ENCODE assay signal across 24 cellular contexts in genomic region chr5:158720316-158720715, GRCh38.
DNase-seq lines count a peak whose midpoint lies in the region; ATAC-seq and TF ChIP-seq lines count a peak whose summit lies in the region.
"Had no signal": no experiment of that assay in that cellular context is flagged by ENCODE, and none has a peak within 500 bp of the region (broad histone marks: within the 10 kb centered on the region; RNA-seq: fewer than 3 reads in every experiment).

No MANE protein-coding gene starts in this region.

- no peak overlapping the region for H3K18ac ChIP-seq in neuronal stem cell (ENCODE audit: low read length)

- H3K23ac ChIP-seq in neuronal stem cell (ENCODE audit: low read depth, low read length, poor library complexity) = no peak overlapping the region

- TF ChIP-seq EP300 in gastroesophageal sphincter (IDR thresholded peaks at IDR 0.05) = no peak

- no peak overlapping the region for H4K8ac ChIP-seq in neuronal stem cell (ENCODE audit: low read depth, low read length)

- WGBS in gastroesophageal sphincter (ENCODE audit: low coverage in 1 of 2), 2 donors = 10 to 16% methylated on average over 1 of the region's 1 CpG
- WGBS in neuronal stem cell (ENCODE audit: extremely low coverage in 2 of 2, insufficient read length in 2 of 2, insufficient replicate concordance in 1 of 2), 2 donors = no CpG with 5 or more reads among the region's 1 CpG

- peak overlapping the region; percentile 49 to 61 for H3K27ac ChIP-seq in ascending aorta
- H3K27ac ChIP-seq in osteoblast (ENCODE audit: low read depth, low read length) = peak overlapping the region; percentile 82
- no peak overlapping the region for H3K27ac ChIP-seq in gastroesophageal sphincter
- H3K27ac ChIP-seq in neuronal stem cell (replicated peaks; ENCODE audit: low read length) = no peak overlapping the region
- H3K27ac ChIP-seq: A549, PC-9, SJCRH30 had no signal

- H4K91ac ChIP-seq in neuronal stem cell (ENCODE audit: low read depth, low read length, poor library complexity) = no peak overlapping the region

- no peak overlapping the region for H2BK120ac ChIP-seq in neuronal stem cell (ENCODE audit: low read depth, low read length)

- no peaks in the 10 kb centered on the region for H4K20me1 ChIP-seq in osteoblast (ENCODE audit: insufficient read depth, low read length)

- no peak for TF ChIP-seq POLR2A in gastroesophageal sphincter (IDR thresholded peaks at IDR 0.05)

- H3K27me3 ChIP-seq in ascending aorta = no peaks in the 10 kb centered on the region
- no peaks in the 10 kb centered on the region for H3K27me3 ChIP-seq in osteoblast (ENCODE audit: insufficient read depth, low read length)
- H3K27me3 ChIP-seq in gastroesophageal sphincter = peaks cover 4% of the 10 kb centered on the region
- H3K27me3 ChIP-seq in neuronal stem cell (ENCODE audit: control insufficient read depth in 3 of 3, insufficient read depth in 3 of 3, low read depth in 1 of 3, low read length in 3 of 3) = no peaks in the 10 kb centered on the region
- H3K27me3 ChIP-seq: MG63, SJCRH30 had no signal

- no peak for TF ChIP-seq CTCF in ascending aorta (IDR thresholded peaks at IDR 0.05)
- TF ChIP-seq CTCF in osteoblast (IDR thresholded peaks at IDR 0.05; ENCODE audit: extremely low read depth, low read depth, low read length) = no peak
- TF ChIP-seq CTCF in gastroesophageal sphincter (IDR thresholded peaks at IDR 0.05) = no peak

- H3K4me2 ChIP-seq in osteoblast (ENCODE audit: insufficient read depth, low read length) (no peak overlapping the region), neuronal stem cell (ENCODE audit: insufficient read depth, low read length, poor library complexity, severe bottlenecking) (no peak overlapping the region)
- H3K4me2 ChIP-seq: A549, PC-9 had no signal

- H2BK5ac ChIP-seq in neuronal stem cell (ENCODE audit: low read length) = no peak overlapping the region

- peaks cover 0 to 24% of the 10 kb centered on the region in 2 donors for H3K4me1 ChIP-seq in ascending aorta
- peaks cover 34% of the 10 kb centered on the region for H3K4me1 ChIP-seq in osteoblast (ENCODE audit: insufficient read depth, low read length)
- peaks cover 0 to 3% (median 0%) of the 10 kb centered on the region in 3 donors for H3K4me1 ChIP-seq in gastroesophageal sphincter
- H3K4me1 ChIP-seq in neuronal stem cell (ENCODE audit: control insufficient read depth in 2 of 2, insufficient read depth in 1 of 2, low read depth in 1 of 2, low read length in 2 of 2) = peaks cover 0 to 10% of the 10 kb centered on the region in 2 donors
- H3K4me1 ChIP-seq: Caco-2, SJCRH30 had no signal

- intact Hi-C loops in ascending aorta (cut with DNase I) = no loop called here

- no peak for ATAC-seq in gastroesophageal sphincter
- ATAC-seq in HG02759 (IDR thresholded peaks at IDR 0.05; ENCODE audit: unreplicated experiment) = no peak
- ATAC-seq: A549; CD8-positive, alpha-beta T cell; Right ventricle myocardium inferior; SK-N-SH treated with all-trans-retinoic acid at 6 μM for 48 hours had no signal

- no peaks in the 10 kb centered on the region for H3K79me1 ChIP-seq in neuronal stem cell (ENCODE audit: low read depth, low read length)

- no peak overlapping the region for H3K9ac ChIP-seq in neuronal stem cell (ENCODE audit: low read depth, low read length, poor library complexity)

- H3K4ac ChIP-seq in neuronal stem cell (ENCODE audit: low read length) = no peak overlapping the region

- no peak overlapping the region for H2BK12ac ChIP-seq in neuronal stem cell (ENCODE audit: low read length)

- H3K36me3 ChIP-seq in ascending aorta = no peaks in the 10 kb centered on the region
- H3K36me3 ChIP-seq in osteoblast (ENCODE audit: insufficient read depth, low read length) = peaks cover 4% of the 10 kb centered on the region
- no peaks in the 10 kb centered on the region for H3K36me3 ChIP-seq in gastroesophageal sphincter
- no peaks in the 10 kb centered on the region for H3K36me3 ChIP-seq in neuronal stem cell (replicated peaks in 1 of 2; ENCODE audit: control insufficient read depth in 2 of 2, insufficient read depth in 2 of 2, low read length in 2 of 2)
- H3K36me3 ChIP-seq: MG63, SJCRH30 had no signal

- H2AFZ ChIP-seq in osteoblast (ENCODE audit: low read length) = no peak overlapping the region
- H2AFZ ChIP-seq in neuronal stem cell (ENCODE audit: low read length) = no peak overlapping the region
- H2AFZ ChIP-seq: PC-9 had no signal

- H2BK15ac ChIP-seq in neuronal stem cell (ENCODE audit: low read length) = no peak overlapping the region

- no peak overlapping the region for H2AK5ac ChIP-seq in neuronal stem cell (ENCODE audit: low read depth, low read length)

- H3K9me3 ChIP-seq in ascending aorta (no peaks in the 10 kb centered on the region), osteoblast (ENCODE audit: low read depth, low read length) (no peaks in the 10 kb centered on the region), gastroesophageal sphincter (no peaks in the 10 kb centered on the region), neuronal stem cell (replicated peaks in 1 of 2; ENCODE audit: control insufficient read depth in 2 of 2, insufficient read depth in 1 of 2, low read depth in 1 of 2, low read length in 2 of 2) (no peaks in the 10 kb centered on the region)
- H3K9me3 ChIP-seq: A549, Caco-2, MG63, SJCRH30 had no signal

- no peak overlapping the region for H3K14ac ChIP-seq in neuronal stem cell (ENCODE audit: low read length)

- no peaks in the 10 kb centered on the region for H3K79me2 ChIP-seq in osteoblast (ENCODE audit: insufficient read depth, low read length)

- DNase-seq in NCI-H2227 (lab: John Stamatoyannopoulos, UW; ENCODE audit: unreplicated experiment) (peak; percentile 6), ascending aorta (ENCODE audit: low spot score in 2 of 2) (no peak), osteoblast (ENCODE audit: insufficient read length, low spot score, missing footprints) (no peak), neuronal stem cell (ENCODE audit: low spot score) (no peak)
- no peak for DNase-seq in activated CD8-positive, alpha-beta memory T cell treated with anti-CD3 and anti-CD28 coated beads, Interleukin-2, amount 50 U/mL, for 48 hours
- DNase-seq: C1 segment of cervical spinal cord; Caco-2; CD8-positive, alpha-beta T cell; GF-D8; HCEC 1CT; KBM-7; MG63; NCI-H1694 treated with DMSO at 0.1 percent for 48 hours; NCI-H2081; NCI-H2171 treated with DMSO at 0.1 percent for 48 hours; NCI-H446; NCI-H524 treated with DMSO at 0.1 percent for 48 hours; PC-9; SJCRH30 had no signal

- H3K4me3 ChIP-seq in ascending aorta (no peak overlapping the region), osteoblast (ENCODE audit: insufficient read depth, low read length) (no peak overlapping the region), gastroesophageal sphincter (no peak overlapping the region), neuronal stem cell (ENCODE audit: low read length in 2 of 2) (no peak overlapping the region)
- H3K4me3 ChIP-seq: A549, MG63, PC-9, SJCRH30 had no signal

Comparison
In these comparisons a context has a peak if more than half of its experiments do, and no peak if none do; other contexts are left out.
1. H3K27ac ChIP-seq: peak in ascending aorta (2 of 2) and osteoblast (single experiment); none in gastroesophageal sphincter (0 of 4) and neuronal stem cell (single experiment).